In the genomic region with DNA sequence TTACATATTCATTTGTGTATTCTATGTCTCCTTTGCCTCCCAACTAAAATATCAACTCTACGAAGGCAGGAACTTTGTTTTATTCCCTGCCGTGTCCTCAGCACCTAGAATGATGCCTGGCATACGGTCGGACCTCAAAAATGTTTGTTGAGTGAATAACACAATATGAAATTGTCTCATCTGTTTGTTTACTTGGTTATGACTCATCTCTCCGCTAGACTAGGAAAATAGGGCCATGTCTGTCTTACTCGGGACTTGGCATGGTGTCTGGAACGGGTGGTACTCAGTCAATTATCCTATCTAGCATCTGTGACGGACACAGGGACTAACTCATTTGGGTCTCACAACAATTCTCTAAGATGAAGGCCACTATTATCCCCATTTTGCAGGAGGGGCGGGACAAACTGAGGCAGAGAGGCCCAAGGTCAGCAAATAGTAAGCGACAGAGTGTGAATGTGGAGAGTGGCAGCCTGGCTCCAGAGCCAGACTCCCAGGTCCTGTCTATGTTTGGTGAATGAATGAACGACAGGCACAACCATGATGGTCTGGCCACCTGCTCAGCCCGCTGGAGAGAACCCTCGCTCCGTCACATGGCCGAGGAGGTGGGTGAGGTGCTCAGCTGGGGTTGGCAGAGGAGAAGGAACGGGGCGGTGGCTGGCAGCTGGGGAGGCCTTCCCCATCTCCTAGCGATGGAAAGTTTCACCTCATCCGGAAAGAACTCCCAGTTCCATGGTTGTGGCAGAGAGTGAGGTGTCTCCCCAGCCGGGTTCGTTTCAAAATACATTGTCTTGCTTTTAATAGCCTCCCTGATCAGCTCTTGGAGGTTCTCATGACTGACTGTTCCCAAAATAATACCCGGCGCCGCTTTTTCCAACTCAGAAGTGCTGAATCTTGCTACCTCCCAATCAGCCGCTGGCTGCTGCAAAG, we compare ENCODE assay signal across 14 cellular contexts. TPM values are rescaled to one million over a fixed set of nuclear protein-coding genes. Genes with fewer than 3 reads are reported as not detected.
DNase-seq lines count a peak whose midpoint lies in the region; TF ChIP-seq lines count a peak whose summit lies in the region.
"Had no signal": no experiment of that assay in that cellular context is flagged by ENCODE, and none has a peak within 500 bp of the region (broad histone marks: within the 10 kb centered on the region; RNA-seq: fewer than 3 reads in every experiment).

No MANE protein-coding gene starts in this region.

- H2BK120ac ChIP-seq in trophoblast cell (ENCODE audit: insufficient read depth, low read length, poor library complexity), result peak overlapping the region; percentile 23

- no peak overlapping the region for H3K4ac ChIP-seq in trophoblast cell (ENCODE audit: low read depth, low read length)

- H2BK12ac ChIP-seq in trophoblast cell (ENCODE audit: low read length), result peak overlapping the region; percentile 13

- H3K4me3 ChIP-seq in trophoblast cell (ENCODE audit: low read depth, low read length) (no peak overlapping the region), MM.1S (ENCODE audit: low read length) (no peak overlapping the region)

- intact Hi-C loops in head of caudate nucleus (cut with DNase I), result no loop called here

- H3K27me3 ChIP-seq in trophoblast cell (ENCODE audit: insufficient read depth, low read length) (no peaks in the 10 kb centered on the region), MM.1S (replicated peaks; ENCODE audit: insufficient read depth, low read length) (no peaks in the 10 kb centered on the region)

- POLR2A ChIA-PET in RWPE1 (lab: Yijun Ruan, JAX; ENCODE audit: low non-redundant PET), result no interaction called here

- no peak overlapping the region for H3K23ac ChIP-seq in trophoblast cell (ENCODE audit: low read length)

- H3K79me2 ChIP-seq in trophoblast cell (ENCODE audit: control insufficient read depth, insufficient read depth, low read length, poor library complexity) (peaks cover 2% of the 10 kb centered on the region), MM.1S (ENCODE audit: low read length) (no peaks in the 10 kb centered on the region)

- H2AFZ ChIP-seq in trophoblast cell (ENCODE audit: insufficient read depth, low read length, poor library complexity) (no peak overlapping the region), MM.1S (ENCODE audit: low read length) (no peak overlapping the region)

- no peak overlapping the region for H4K12ac ChIP-seq in trophoblast cell (ENCODE audit: low read depth, low read length)

- no peaks in the 10 kb centered on the region for H3K36me3 ChIP-seq in trophoblast cell (ENCODE audit: control insufficient read depth in 1 of 2, insufficient read depth in 2 of 2, low read length in 2 of 2)
- no peaks in the 10 kb centered on the region for H3K36me3 ChIP-seq in MM.1S (replicated peaks; ENCODE audit: insufficient read depth, low read length)

- H3F3A ChIP-seq in MM.1S (ENCODE audit: insufficient read depth, low read length), result no peaks in the 10 kb centered on the region

- H4K91ac ChIP-seq in trophoblast cell (ENCODE audit: low read depth, low read length), result peak overlapping the region; percentile 60

- H2AK5ac ChIP-seq in trophoblast cell (ENCODE audit: low read length), result peak overlapping the region; percentile 67

- CTCF ChIA-PET in RWPE1 (lab: Yijun Ruan, JAX), result no interaction called here

- no peak overlapping the region for H3K4me2 ChIP-seq in trophoblast cell (ENCODE audit: low read length)
- no peak overlapping the region for H3K4me2 ChIP-seq in MM.1S (ENCODE audit: low read depth, low read length)

- no peak overlapping the region for H3K9ac ChIP-seq in trophoblast cell (ENCODE audit: low read length)
- no peak overlapping the region for H3K9ac ChIP-seq in MM.1S (ENCODE audit: low read length)

- TF ChIP-seq CTCF in RWPE1 (conservative IDR thresholded peaks at IDR 0.05; ENCODE audit: low read depth), result no peak
- TF ChIP-seq CTCF in MM.1S (IDR thresholded peaks at IDR 0.05; ENCODE audit: low read length), result no peak

- no peak overlapping the region for H2BK5ac ChIP-seq in trophoblast cell (ENCODE audit: low read depth, low read length, poor library complexity)

- no peaks in the 10 kb centered on the region for H4K20me1 ChIP-seq in MM.1S (ENCODE audit: insufficient read depth, low read length)

- DNase-seq in COLO829 (ENCODE audit: low spot score) (peak; percentile 68), RWPE1 (ENCODE audit: low spot score) (peak; percentile 43), head of caudate nucleus (peak; percentile 26 to 85 (median 62)), trophoblast cell (no peak), MV-4-11 (lab: John Stamatoyannopoulos, UW) (no peak), hippocampal formation (lab: John Stamatoyannopoulos, UW) (no peak), MM.1S (no peak), globus pallidus (ENCODE audit: low spot score) (no peak)
- DNase-seq: activated CD8-positive, alpha-beta memory T cell treated with anti-CD3 and anti-CD28 coated beads for 24 hours; activated naive CD4-positive, alpha-beta T cell treated with anti-CD3 and anti-CD28 coated beads, Interleukin-2, amount 10 ng/mL, durations not matched to agents 7 days and 5 days; Kasumi-1; stimulated activated CD8-positive, alpha-beta memory T cell treated with anti-CD3 and anti-CD28 coated beads, Interleukin-4, amount 100 ng/mL, for 48 hours had no signal

- H3K18ac ChIP-seq in trophoblast cell (ENCODE audit: low read length), result no peak overlapping the region

- no peaks in the 10 kb centered on the region for H3K9me2 ChIP-seq in MM.1S (replicated peaks; ENCODE audit: insufficient read depth, low read length)

- H4K8ac ChIP-seq in trophoblast cell (ENCODE audit: low read depth, low read length), result no peak overlapping the region

- peaks cover 5% of the 10 kb centered on the region for H3K79me1 ChIP-seq in trophoblast cell (ENCODE audit: low read length)

- H3K27ac ChIP-seq in RWPE1 (no peak overlapping the region), trophoblast cell (ENCODE audit: low read depth, low read length) (no peak overlapping the region), MM.1S (ENCODE audit: low read length) (no peak overlapping the region)
- H3K27ac ChIP-seq: epithelial cell of prostate, VCaP had no signal

- no peak overlapping the region for H3K14ac ChIP-seq in trophoblast cell (ENCODE audit: low read length)

- H3K4me1 ChIP-seq in trophoblast cell (ENCODE audit: control insufficient read depth in 1 of 2, insufficient read depth in 2 of 2, low read length in 2 of 2) (peaks cover 2 to 3% of the 10 kb centered on the region in 2 experiments), MM.1S (ENCODE audit: low read length) (no peaks in the 10 kb centered on the region)

- WGBS in trophoblast cell (ENCODE audit: extremely low coverage, insufficient coverage, insufficient read length), result no CpG with 5 or more reads among the region's 25 CpGs

- no peaks in the 10 kb centered on the region for H3K9me3 ChIP-seq in trophoblast cell (ENCODE audit: insufficient read depth, low read depth, low read length)
- H3K9me3 ChIP-seq in MM.1S (replicated peaks; ENCODE audit: insufficient read depth, low read length), result no peaks in the 10 kb centered on the region

RNA-seq across cellular contexts. Expression of a gene that starts 27.6 kb away (rescaled TPM):
- polyA plus RNA-seq in trophoblast cell (2013), result 6.7 and 7.6 TPM in 2 replicates

Comparison
In these comparisons a context has a peak if more than half of its experiments do, and no peak if none do; other contexts are left out.
1. DNase-seq: peak in COLO829 (single experiment), RWPE1 (single experiment) and head of caudate nucleus (42 of 42); none in trophoblast cell (0 of 2), MV-4-11 (single experiment), hippocampal formation (0 of 2), MM.1S (single experiment) and globus pallidus (single experiment).